9 cellular contexts compared by ENCODE assay signal in genomic region chr2:28137221-28137620, GRCh38.
DNase-seq lines count a peak whose midpoint lies in the region; ATAC-seq, FAIRE-seq and TF ChIP-seq lines count a peak whose summit lies in the region.
"Had no signal": no experiment of that assay in that cellular context is flagged by ENCODE, and none has a peak within 500 bp of the region (broad histone marks: within the 10 kb centered on the region; RNA-seq: fewer than 3 reads in every experiment).

No MANE protein-coding gene starts in this region.

- H3K4me2 ChIP-seq in keratinocyte (ENCODE audit: control insufficient read depth, extremely low read depth, insufficient read depth, low read depth, low read length) = no peak overlapping the region

- DNase-seq in Right ventricle myocardium superior (no peak), right cardiac atrium (no peak), astrocyte of the cerebellum (ENCODE audit: low read depth) (peak; percentile 82), keratinocyte (ENCODE audit: low read depth, low spot score) (no peak), uterus (peak; percentile 51 to 90), coronary artery (ENCODE audit: low spot score) (no peak), NCI-H748 (lab: John Stamatoyannopoulos, UW; ENCODE audit: unreplicated experiment) (no peak)
- DNase-seq: CD4-positive, CD25-positive, alpha-beta regulatory T cell had no signal

- TF ChIP-seq CTCF in astrocyte of the cerebellum (IDR thresholded peaks at IDR 0.05; ENCODE audit: low read depth, low read length, missing control alignments) = no peak
- no peak for TF ChIP-seq CTCF in keratinocyte (optimal IDR thresholded peaks at IDR 0.05 in 1 of 3, IDR thresholded peaks at IDR 0.05 in 1 of 3, conservative IDR thresholded peaks at IDR 0.05 in 1 of 3; ENCODE audit: extremely low read depth in 1 of 3, insufficient read depth in 2 of 3, low read length in 3 of 3)
- TF ChIP-seq CTCF in uterus (IDR thresholded peaks at IDR 0.05) = no peak
- TF ChIP-seq CTCF in coronary artery (IDR thresholded peaks at IDR 0.05) = no peak

- no peak overlapping the region for H3K27ac ChIP-seq in right cardiac atrium (ENCODE audit: low read length)
- H3K27ac ChIP-seq in keratinocyte (ENCODE audit: control insufficient read depth, insufficient read depth, low read length) = no peak overlapping the region
- peak overlapping the region; percentile 85 to 96 for H3K27ac ChIP-seq in uterus
- H3K27ac ChIP-seq in coronary artery = no peak overlapping the region

- H3K9me1 ChIP-seq in keratinocyte (ENCODE audit: control insufficient read depth, extremely low read depth, insufficient read depth, low read length) = no peaks in the 10 kb centered on the region

- intact Hi-C loops in Right ventricle myocardium superior (cut with DNase I) = no loop called here
- intact Hi-C loops in right cardiac atrium (cut with DNase I) = no loop called here
- intact Hi-C loops in uterus (cut with DNase I; ENCODE audit: low total_unique reads) = no loop called here

- no peaks in the 10 kb centered on the region for H3K9me3 ChIP-seq in right cardiac atrium (ENCODE audit: control insufficient read depth, low read length)
- H3K9me3 ChIP-seq in keratinocyte (ENCODE audit: control insufficient read depth, low read depth, low read length) = no peaks in the 10 kb centered on the region
- no peaks in the 10 kb centered on the region for H3K9me3 ChIP-seq in uterus

- peaks cover 4% of the 10 kb centered on the region for H3K4me1 ChIP-seq in right cardiac atrium (ENCODE audit: control insufficient read depth, insufficient read depth, low read length)
- peaks cover 21% of the 10 kb centered on the region for H3K4me1 ChIP-seq in keratinocyte (ENCODE audit: control insufficient read depth, extremely low read depth, insufficient read depth, low read length)
- peaks cover 5 to 6% of the 10 kb centered on the region in 2 donors for H3K4me1 ChIP-seq in uterus

- H3K27me3 ChIP-seq in right cardiac atrium (ENCODE audit: control insufficient read depth, insufficient read depth) = no peaks in the 10 kb centered on the region
- H3K27me3 ChIP-seq in keratinocyte (ENCODE audit: control insufficient read depth, extremely low read depth, insufficient read depth, low read length) = no peaks in the 10 kb centered on the region
- no peaks in the 10 kb centered on the region for H3K27me3 ChIP-seq in uterus

- no peaks in the 10 kb centered on the region for H3K79me2 ChIP-seq in keratinocyte (ENCODE audit: control insufficient read depth, insufficient read depth, low read length)

- in situ Hi-C loops in astrocyte of the cerebellum (cut with HindIII; ENCODE audit: low sequenced_read_pairs) = no loop called here

- H3K4me3 ChIP-seq in right cardiac atrium (ENCODE audit: low read length) = no peak overlapping the region
- H3K4me3 ChIP-seq in astrocyte of the cerebellum (ENCODE audit: low read depth, low read length) = no peak overlapping the region
- no peak overlapping the region for H3K4me3 ChIP-seq in keratinocyte (ENCODE audit: control insufficient read depth in 2 of 3, extremely low read depth in 1 of 3, insufficient read depth in 2 of 3, low read depth in 1 of 3, low read length in 3 of 3)
- H3K4me3 ChIP-seq in uterus = no peak overlapping the region
- no peak overlapping the region for H3K4me3 ChIP-seq in coronary artery

- no peak overlapping the region for H2AFZ ChIP-seq in keratinocyte (ENCODE audit: control insufficient read depth, low read length)

- dilution Hi-C loops in keratinocyte (cut with MboI; ENCODE audit: extremely low pct_ligation_motif_present, low sequenced_read_pairs) = no loop called here

- no peaks in the 10 kb centered on the region for H4K20me1 ChIP-seq in keratinocyte (ENCODE audit: control insufficient read depth, extremely low read depth, insufficient read depth, low read length)

- no peak for TF ChIP-seq POLR2A in uterus (IDR thresholded peaks at IDR 0.05)

- ATAC-seq in Right ventricle myocardium superior (ENCODE audit: poor library complexity) (peak; percentile 45), right cardiac atrium (no peak), GM18873 (IDR thresholded peaks at IDR 0.05; ENCODE audit: low FRiP score, unreplicated experiment) (no peak)

- 22% methylated on average over 2 of the region's 2 CpGs for WGBS in right cardiac atrium

- H3K36me3 ChIP-seq in keratinocyte (ENCODE audit: control insufficient read depth in 2 of 2, extremely low read depth in 1 of 2, insufficient read depth in 2 of 2, low read length in 2 of 2) (no peaks in the 10 kb centered on the region), uterus (no peaks in the 10 kb centered on the region)

- H3K9ac ChIP-seq in keratinocyte (ENCODE audit: control insufficient read depth, extremely low read depth, insufficient read depth, low read length) = no peak overlapping the region

- peak; percentile 90 for FAIRE-seq in keratinocyte (lab: Jason Lieb, UNC)

Comparison
In these comparisons a context has a peak if more than half of its experiments do, and no peak if none do; other contexts are left out.
1. DNase-seq: peak in astrocyte of the cerebellum (single experiment) and uterus (2 of 2); none in Right ventricle myocardium superior (single experiment), right cardiac atrium (0 of 3), keratinocyte (single experiment), coronary artery (single experiment) and NCI-H748 (single experiment).
2. H3K27ac ChIP-seq: peak in uterus (2 of 2); none in right cardiac atrium (single experiment), keratinocyte (single experiment) and coronary artery (0 of 2).